22 cellular contexts compared by ENCODE assay signal in the genomic region with DNA sequence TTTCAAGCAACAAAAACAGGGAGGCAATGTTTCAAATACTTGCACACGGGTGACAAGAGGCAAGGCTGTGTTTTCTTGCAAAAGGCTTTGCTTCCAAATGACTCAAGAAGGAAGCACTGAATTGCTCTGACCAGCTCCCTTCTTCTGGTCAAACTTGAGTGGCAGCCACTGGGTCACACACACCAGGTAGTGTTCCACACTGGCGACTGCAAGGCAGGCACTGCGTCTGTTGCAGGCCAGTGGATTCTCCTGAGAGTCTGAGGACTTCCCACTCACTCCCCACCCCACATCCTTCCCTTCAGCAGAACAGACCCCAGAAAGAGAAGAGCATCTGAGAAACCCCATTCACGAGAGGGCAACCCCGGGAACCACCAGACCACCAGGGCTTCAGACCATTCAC. TPM values are rescaled to one million over a fixed set of nuclear protein-coding genes. Genes with fewer than 3 reads are reported as not detected.
"Had no signal": no experiment of that assay in that cellular context is flagged by ENCODE, and none has a peak within 500 bp of the region (broad histone marks: within the 10 kb centered on the region; RNA-seq: fewer than 3 reads in every experiment).

No MANE protein-coding gene starts in this region.

- H3K4me3 Mint-ChIP-seq: dendritic cell treated with granulocyte-macrophage colony-stimulating factor and Interleukin-4, amounts not matched to agents 40 ng/mL and 50 ng/mL, for 4 days; effector memory CD8-positive, alpha-beta T cell; natural killer cell treated with Interleukin-12 subunit alpha and Interleukin-12 subunit beta and Interleukin-15 and Interleukin-18, amount 100 ng/mL, for 72 hours; stimulated activated naive B cell treated with anti-CD40 and anti-IgM and Interleukin-4, amounts not matched to agents 10 μg/mL and 1 μg/mL and 100 μg/mL, for 72 hours; stimulated activated naive CD8-positive, alpha-beta T cell treated with anti-CD3 and anti-CD28 coated beads, Interleukin-15, amount 100 ng/mL, for 72 hours had no signal

- H3K4me1 ChIP-seq: psoas muscle, sigmoid colon, testis, transverse colon had no signal

- H3K36me3 ChIP-seq: sigmoid colon, transverse colon had no signal

- H3K9me3 Mint-ChIP-seq: dendritic cell treated with granulocyte-macrophage colony-stimulating factor and Interleukin-4, amounts not matched to agents 40 ng/mL and 50 ng/mL, for 4 days; effector memory CD8-positive, alpha-beta T cell; natural killer cell treated with Interleukin-12 subunit alpha and Interleukin-12 subunit beta and Interleukin-15 and Interleukin-18, amount 100 ng/mL, for 72 hours; stimulated activated naive B cell treated with anti-CD40 and anti-IgM and Interleukin-4, amounts not matched to agents 10 μg/mL and 1 μg/mL and 100 μg/mL, for 72 hours; stimulated activated naive CD8-positive, alpha-beta T cell treated with anti-CD3 and anti-CD28 coated beads, Interleukin-15, amount 100 ng/mL, for 72 hours had no signal

- H3K4me3 ChIP-seq: hepatocyte, lung, psoas muscle, sigmoid colon, skin epidermis, testis, transverse colon had no signal

- H3K27ac Mint-ChIP-seq: dendritic cell treated with granulocyte-macrophage colony-stimulating factor and Interleukin-4, amounts not matched to agents 40 ng/mL and 50 ng/mL, for 4 days; effector memory CD8-positive, alpha-beta T cell; natural killer cell treated with Interleukin-12 subunit alpha and Interleukin-12 subunit beta and Interleukin-15 and Interleukin-18, amount 100 ng/mL, for 72 hours; stimulated activated naive B cell treated with anti-CD40 and anti-IgM and Interleukin-4, amounts not matched to agents 10 μg/mL and 1 μg/mL and 100 μg/mL, for 72 hours; stimulated activated naive CD8-positive, alpha-beta T cell treated with anti-CD3 and anti-CD28 coated beads, Interleukin-15, amount 100 ng/mL, for 72 hours had no signal

- H3K36me3 Mint-ChIP-seq: natural killer cell treated with Interleukin-12 subunit alpha and Interleukin-12 subunit beta and Interleukin-15 and Interleukin-18, amount 100 ng/mL, for 72 hours; stimulated activated naive B cell treated with anti-CD40 and anti-IgM and Interleukin-4, amounts not matched to agents 10 μg/mL and 1 μg/mL and 100 μg/mL, for 72 hours had no signal

- DNase-seq: effector memory CD8-positive, alpha-beta T cell; foreskin melanocyte; left colon; left ventricle myocardium superior; mesenchymal stem cell; midbrain; psoas muscle; retina; sigmoid colon; stimulated activated CD4-positive, alpha-beta T cell treated with anti-CD3 and anti-CD28 coated beads, Interleukin-2, amount 100 ng/mL, for 24 hours; stimulated activated CD4-positive, alpha-beta T cell treated with anti-CD3 and anti-CD28 coated beads, Interleukin-4, amount 100 ng/mL, for 4 hours; stimulated activated naive B cell treated with anti-CD40 and anti-IgM and Interleukin-4, amounts not matched to agents 10 μg/mL and 1 μg/mL and 100 μg/mL, for 72 hours; stimulated activated naive CD8-positive, alpha-beta T cell treated with anti-CD3 and anti-CD28 coated beads, Interleukin-15, amount 100 ng/mL, for 72 hours; testis; transverse colon had no signal

- H3K4me1 Mint-ChIP-seq: stimulated activated naive B cell treated with anti-CD40 and anti-IgM and Interleukin-4, amounts not matched to agents 10 μg/mL and 1 μg/mL and 100 μg/mL, for 72 hours; stimulated activated naive CD8-positive, alpha-beta T cell treated with anti-CD3 and anti-CD28 coated beads, Interleukin-15, amount 100 ng/mL, for 72 hours had no signal

- FAIRE-seq: colon had no signal

- H3K27ac ChIP-seq: epithelial cell of prostate, hepatocyte, psoas muscle, sigmoid colon, testis, transverse colon had no signal

- H3K4me2 ChIP-seq: hepatocyte had no signal

- H3K27me3 ChIP-seq: hepatocyte, sigmoid colon, testis, transverse colon had no signal

- H3K9me3 ChIP-seq: psoas muscle, sigmoid colon, testis, transverse colon had no signal

- ATAC-seq: effector memory CD8-positive, alpha-beta T cell; left colon; left ventricle myocardium superior; natural killer cell treated with Interleukin-12 subunit alpha and Interleukin-12 subunit beta and Interleukin-15 and Interleukin-18, amount 100 ng/mL, for 72 hours; psoas muscle; stimulated activated naive B cell treated with anti-CD40 and anti-IgM and Interleukin-4, amounts not matched to agents 10 μg/mL and 1 μg/mL and 100 μg/mL, for 72 hours had no signal

- H3K27me3 Mint-ChIP-seq: dendritic cell treated with granulocyte-macrophage colony-stimulating factor and Interleukin-4, amounts not matched to agents 40 ng/mL and 50 ng/mL, for 4 days had no signal

- H2AFZ ChIP-seq: hepatocyte had no signal

RNA-seq across cellular contexts. Expression of a gene that starts 19.8 kb away (rescaled TPM):
- total RNA-seq: natural killer cell treated with Interleukin-12 subunit alpha and Interleukin-12 subunit beta and Interleukin-15 and Interleukin-18, amount 100 ng/mL, for 72 hours had no signal
